21 cellular contexts compared by ENCODE assay signal in the genomic region with DNA sequence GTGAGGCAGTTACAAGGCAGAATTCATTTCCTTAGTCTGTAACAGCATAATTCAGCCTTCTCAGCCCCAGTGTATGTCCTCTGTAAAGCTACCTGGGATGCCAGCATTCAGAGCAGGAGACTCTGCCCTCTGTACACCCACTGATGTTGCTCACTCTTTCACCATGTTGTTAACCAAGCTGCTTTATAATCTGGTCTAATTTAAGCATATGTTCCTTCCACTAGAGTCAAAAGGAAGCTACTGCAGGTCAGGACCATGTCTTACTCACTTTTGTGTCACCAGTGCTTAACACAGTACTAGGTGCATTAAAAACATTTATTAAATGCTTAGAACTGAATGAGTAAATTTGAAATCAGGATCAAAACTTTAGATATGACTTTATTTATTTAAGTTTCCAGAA.
DNase-seq lines count a peak whose midpoint lies in the region; ATAC-seq, FAIRE-seq and TF ChIP-seq lines count a peak whose summit lies in the region.
"Had no signal": no experiment of that assay in that cellular context is flagged by ENCODE, and none has a peak within 500 bp of the region (broad histone marks: within the 10 kb centered on the region; RNA-seq: fewer than 3 reads in every experiment).

No MANE protein-coding gene starts in this region.

- H3K9me3 Mint-ChIP-seq in activated CD4-positive, alpha-beta T cell treated with anti-CD3 and anti-CD28 coated beads for 36 hours (ENCODE audit: low read depth), result no peaks in the 10 kb centered on the region
- H3K9me3 Mint-ChIP-seq in glutamatergic neuron (ENCODE audit: unreplicated experiment) (no peaks in the 10 kb centered on the region), immature natural killer cell (no peaks in the 10 kb centered on the region)
- H3K9me3 Mint-ChIP-seq: activated naive CD4-positive, alpha-beta T cell treated with anti-CD3 and anti-CD28 coated beads for 36 hours; activated T-helper 1 cell treated with anti-CD3 and anti-CD28 coated beads, Interleukin-12 subunit alpha, Interleukin-12 subunit beta, Interleukin-2, Interleukin-4 antibody, amounts not matched to agents 30 ng/mL and 10 ng/mL and 1 ng/mL, durations not matched to agents 14 hours and 24 hours and 36 hours; brain had no signal

- no peak for TF ChIP-seq POLR2A in GM12891 (IDR thresholded peaks at IDR 0.05; ENCODE audit: low read depth, low read length)

- no peak overlapping the region for H3K27ac Mint-ChIP-seq in activated CD4-positive, alpha-beta T cell treated with anti-CD3 and anti-CD28 coated beads for 36 hours
- H3K27ac Mint-ChIP-seq in glutamatergic neuron (ENCODE audit: unreplicated experiment) (no peak overlapping the region), immature natural killer cell (no peak overlapping the region)
- H3K27ac Mint-ChIP-seq: activated naive CD4-positive, alpha-beta T cell treated with anti-CD3 and anti-CD28 coated beads for 36 hours; activated T-helper 1 cell treated with anti-CD3 and anti-CD28 coated beads, Interleukin-12 subunit alpha, Interleukin-12 subunit beta, Interleukin-2, Interleukin-4 antibody, amounts not matched to agents 30 ng/mL and 10 ng/mL and 1 ng/mL, durations not matched to agents 14 hours and 24 hours and 36 hours had no signal

- ATAC-seq in activated CD4-positive, alpha-beta T cell treated with anti-CD3 and anti-CD28 coated beads for 36 hours, result peak; percentile 66
- ATAC-seq: left lobe of liver had no signal

- intact Hi-C loops in activated CD4-positive, alpha-beta T cell treated with anti-CD3 and anti-CD28 coated beads for 36 hours (cut with DNase I, micrococcal nuclease), result no loop called here

- POLR2A ChIA-PET in activated CD4-positive, alpha-beta T cell treated with anti-CD3 and anti-CD28 coated beads for 36 hours (lab: Charles Lee), result no interaction called here

- H3K4me3 Mint-ChIP-seq in activated CD4-positive, alpha-beta T cell treated with anti-CD3 and anti-CD28 coated beads for 36 hours, result no peak overlapping the region
- H3K4me3 Mint-ChIP-seq in glutamatergic neuron (ENCODE audit: unreplicated experiment) (no peak overlapping the region), immature natural killer cell (no peak overlapping the region)
- H3K4me3 Mint-ChIP-seq: activated naive CD4-positive, alpha-beta T cell treated with anti-CD3 and anti-CD28 coated beads for 36 hours; activated T-helper 1 cell treated with anti-CD3 and anti-CD28 coated beads, Interleukin-12 subunit alpha, Interleukin-12 subunit beta, Interleukin-2, Interleukin-4 antibody, amounts not matched to agents 30 ng/mL and 10 ng/mL and 1 ng/mL, durations not matched to agents 14 hours and 24 hours and 36 hours had no signal

- CTCF ChIA-PET in activated CD4-positive, alpha-beta T cell treated with anti-CD3 and anti-CD28 coated beads for 36 hours (lab: Charles Lee), result interaction anchor here (2.0 kb wide), 1 partner anchor 8 kb away, joined by 6 read pairs; no protein-coding TSS in a partner anchor

- TF ChIP-seq CTCF in foreskin fibroblast (IDR thresholded peaks at IDR 0.05; ENCODE audit: low read depth, low read length) (no peak), glutamatergic neuron (IDR thresholded peaks at IDR 0.05; ENCODE audit: partially characterized antibody, unreplicated experiment) (no peak), GM10266 (IDR thresholded peaks at IDR 0.05; ENCODE audit: control insufficient read depth, insufficient read depth, low read depth, missing control alignments) (no peak)

- no peak overlapping the region for H3K4me3 ChIP-seq in foreskin fibroblast (ENCODE audit: low read depth in 1 of 2, low read length in 2 of 2)
- H3K4me3 ChIP-seq: SK-N-MC, smooth muscle cell, testis had no signal

- peak; percentile 35 for FAIRE-seq in GM12891 (lab: Jason Lieb, UNC)

- no peak for DNase-seq in activated CD4-positive, alpha-beta T cell treated with anti-CD3 and anti-CD28 coated beads for 36 hours
- DNase-seq in activated CD4-positive, alpha-beta T cell treated with anti-CD3 and anti-CD28 coated beads, Interleukin-2, amount 50 U/mL, for 48 hours, result no peak
- DNase-seq in GM12891 (ENCODE audit: insufficient read length, low spot score), result no peak
- peak; percentile 59 for DNase-seq in NCI-H82 (lab: John Stamatoyannopoulos, UW)
- peak; percentile 17 to 21 for DNase-seq in foreskin fibroblast
- no peak for DNase-seq in glutamatergic neuron
- no peak for DNase-seq in GM10266 (ENCODE audit: extremely low spot score)
- DNase-seq in immature natural killer cell, result no peak
- DNase-seq: activated CD4-positive, CD25-positive, alpha-beta regulatory T cell; activated naive CD4-positive, alpha-beta T cell treated with anti-CD3 and anti-CD28 coated beads for 36 hours; EL; mesenchymal stem cell; NCI-H1436; NCI-H345; stimulated activated naive CD4-positive, alpha-beta T cell treated with Interleukin-2 at 50 U/mL for 16 hours; testis had no signal

- no peaks in the 10 kb centered on the region for H3K36me3 Mint-ChIP-seq in activated CD4-positive, alpha-beta T cell treated with anti-CD3 and anti-CD28 coated beads for 36 hours (ENCODE audit: low read depth)
- no peaks in the 10 kb centered on the region for H3K36me3 Mint-ChIP-seq in glutamatergic neuron (ENCODE audit: unreplicated experiment)
- H3K36me3 Mint-ChIP-seq in immature natural killer cell, result peaks cover 0 to 9% (median 3%) of the 10 kb centered on the region in 3 donors
- H3K36me3 Mint-ChIP-seq: brain had no signal

- no peaks in the 10 kb centered on the region for H3K4me1 Mint-ChIP-seq in activated CD4-positive, alpha-beta T cell treated with anti-CD3 and anti-CD28 coated beads for 36 hours
- H3K4me1 Mint-ChIP-seq in glutamatergic neuron (ENCODE audit: low read depth, unreplicated experiment) (peaks cover 10% of the 10 kb centered on the region), immature natural killer cell (peaks cover 0 to 3% of the 10 kb centered on the region in 2 donors)

- no peaks in the 10 kb centered on the region for H3K27me3 Mint-ChIP-seq in activated CD4-positive, alpha-beta T cell treated with anti-CD3 and anti-CD28 coated beads for 36 hours
- H3K27me3 Mint-ChIP-seq in glutamatergic neuron (ENCODE audit: unreplicated experiment) (peaks cover 2% of the 10 kb centered on the region), immature natural killer cell (ENCODE audit: low read depth in 3 of 3) (peaks cover 0 to 2% (median 1%) of the 10 kb centered on the region in 3 donors)
- H3K27me3 Mint-ChIP-seq: brain had no signal

TF ChIP-seq in GM12891, 5 proteins besides CTCF, POLR2A, EP300 and RAD21:
- TF ChIP-seq POLR2AphosphoS5 (IDR thresholded peaks at IDR 0.05; ENCODE audit: low read depth, low read length), result no peak
- no peak for TF ChIP-seq TAF1 (IDR thresholded peaks at IDR 0.05; ENCODE audit: low read depth, low read length)
- TF ChIP-seq SPI1 (IDR thresholded peaks at IDR 0.05; ENCODE audit: low read depth, low read length), result no peak
- no peak for TF ChIP-seq POU2F2 (IDR thresholded peaks at IDR 0.05; ENCODE audit: low read depth, low read length)
- TF ChIP-seq PAX5 (IDR thresholded peaks at IDR 0.05; ENCODE audit: insufficient read depth, low read length, severe bottlenecking), result no peak
TF ChIP-seq in GM12891: peak in this region for 0.

Comparison
In these comparisons a context has a peak if more than half of its experiments do, and no peak if none do; other contexts are left out.
1. DNase-seq: peak in NCI-H82 (single experiment) and foreskin fibroblast (2 of 2); none in activated CD4-positive, alpha-beta T cell treated with anti-CD3 and anti-CD28 coated beads for 36 hours (single experiment), activated CD4-positive, alpha-beta T cell treated with anti-CD3 and anti-CD28 coated beads, Interleukin-2, amount 50 U/mL, for 48 hours (0 of 2), GM12891 (single experiment), glutamatergic neuron (single experiment), GM10266 (single experiment) and immature natural killer cell (0 of 3).